8 cellular contexts compared by ENCODE assay signal in genomic region chr19:48290341-48290922, GRCh38. TPM values are rescaled to one million over a fixed set of nuclear protein-coding genes. Genes with fewer than 3 reads are reported as not detected.
A peak's percentile ranks its signal among the peaks of the same experiment; 100 is the strongest.
DNase-seq lines count a peak whose midpoint lies in the region; ATAC-seq and TF ChIP-seq lines count a peak whose summit lies in the region.

No MANE protein-coding gene starts in this region.

- no peak for TF ChIP-seq POLR2A in lower leg skin (IDR thresholded peaks at IDR 0.05)

- H3K27ac ChIP-seq in ascending aorta, result no peak overlapping the region
- no peak overlapping the region for H3K27ac ChIP-seq in tibial artery

- DNase-seq in Right ventricle myocardium inferior (ENCODE audit: missing footprints), result no peak
- no peak for DNase-seq in Right ventricle myocardium superior
- DNase-seq in ascending aorta (ENCODE audit: low spot score in 2 of 2), result no peak
- peak; percentile 90 for DNase-seq in iPS-NIHi7 (ENCODE audit: extremely low spot score)
- DNase-seq in tibial artery, result no peak
- no peak for DNase-seq in lower leg skin (ENCODE audit: low spot score in 2 of 2)
- DNase-seq in GM19238 (ENCODE audit: insufficient read length, low spot score), result no peak

- H3K9me3 ChIP-seq in ascending aorta (no peaks in the 10 kb centered on the region), tibial artery (peaks cover 0 to 7% (median 0%) of the 10 kb centered on the region in 3 donors)

- ATAC-seq in Right ventricle myocardium inferior, result peak; percentile 12
- ATAC-seq in Right ventricle myocardium superior (ENCODE audit: poor library complexity), result no peak
- no peak for ATAC-seq in HG03095 (IDR thresholded peaks at IDR 0.05; ENCODE audit: unreplicated experiment)

- no peaks in the 10 kb centered on the region for H3K27me3 ChIP-seq in ascending aorta
- H3K27me3 ChIP-seq in tibial artery, result peaks cover 0 to 22% of the 10 kb centered on the region in 2 donors

- H3K4me1 ChIP-seq in ascending aorta (peaks cover 7 to 8% of the 10 kb centered on the region in 2 donors), tibial artery (peaks cover 0 to 14% (median 10%) of the 10 kb centered on the region in 4 donors)

- TF ChIP-seq CTCF in ascending aorta (IDR thresholded peaks at IDR 0.05), result peak in 1 of 3 experiments; percentile 11
- no peak for TF ChIP-seq CTCF in tibial artery (IDR thresholded peaks at IDR 0.05)
- TF ChIP-seq CTCF in lower leg skin (IDR thresholded peaks at IDR 0.05), result no peak

- H3K4me3 ChIP-seq in ascending aorta (peak overlapping the region; percentile 45 to 59), tibial artery (peak overlapping the region; percentile 31 to 51), lower leg skin (ENCODE audit: low read depth, poor library complexity, severe bottlenecking) (no peak overlapping the region)

- WGBS in lower leg skin, 2 donors, result 9 to 10% methylated on average over 17 of the region's 17 CpGs

- intact Hi-C loops in Right ventricle myocardium inferior (cut with DNase I), result no loop called here
- intact Hi-C loops in Right ventricle myocardium superior (cut with DNase I), result loop anchor here (2.0 kb wide), 1 partner anchor 24 kb away; no protein-coding TSS in a partner anchor
- intact Hi-C loops in ascending aorta (cut with DNase I), result no loop called here
- intact Hi-C loops in tibial artery (cut with DNase I; ENCODE audit: low total_unique reads), result loop anchor here (1.0 kb wide), 1 partner anchor 23 kb away; no protein-coding TSS in a partner anchor
- intact Hi-C loops in lower leg skin (cut with DNase I; ENCODE audit: low total_unique reads), result no loop called here

- H3K36me3 ChIP-seq in ascending aorta (no peaks in the 10 kb centered on the region), tibial artery (peaks cover 0 to 4% (median 0%) of the 10 kb centered on the region in 3 donors)

RNA-seq across cellular contexts. Expression of gene ZNF114, which starts 20.6 kb away (rescaled TPM):
- total RNA-seq in Right ventricle myocardium inferior (0.78 TPM), Right ventricle myocardium superior (0.51 TPM), ascending aorta (not detected), lower leg skin (under 1 TPM in 3 of 4 donors, not detected in 1; 0.15 to 0.81 (median 0.62) TPM)

RNA-seq across cellular contexts. Expression of gene CARD8, which starts 34.7 kb away (rescaled TPM):
- total RNA-seq in Right ventricle myocardium inferior (34.5 TPM), Right ventricle myocardium superior (27.1 TPM), ascending aorta (41.0 TPM), lower leg skin (10 to 100 TPM in 3 of 4 donors, 1 to 10 TPM in 1; 9.3 to 14.1 (median 11.1) TPM)

RNA-seq across cellular contexts. Expression of gene EMP3, which starts 34.9 kb away (rescaled TPM):
- total RNA-seq in Right ventricle myocardium inferior, result 54.3 TPM
- 41.8 TPM for total RNA-seq in Right ventricle myocardium superior
- total RNA-seq in ascending aorta, result 18.2 TPM
- total RNA-seq in lower leg skin, result 10 to 100 TPM; 11.5 to 29.3 (median 14.7) TPM

Comparison
In these comparisons a context has a peak if more than half of its experiments do, and no peak if none do; other contexts are left out.
1. intact Hi-C loops: an anchor here in Right ventricle myocardium superior (2.0 kb wide) and tibial artery (1.0 kb wide); none called in Right ventricle myocardium inferior, ascending aorta and lower leg skin.